In the genomic region with DNA sequence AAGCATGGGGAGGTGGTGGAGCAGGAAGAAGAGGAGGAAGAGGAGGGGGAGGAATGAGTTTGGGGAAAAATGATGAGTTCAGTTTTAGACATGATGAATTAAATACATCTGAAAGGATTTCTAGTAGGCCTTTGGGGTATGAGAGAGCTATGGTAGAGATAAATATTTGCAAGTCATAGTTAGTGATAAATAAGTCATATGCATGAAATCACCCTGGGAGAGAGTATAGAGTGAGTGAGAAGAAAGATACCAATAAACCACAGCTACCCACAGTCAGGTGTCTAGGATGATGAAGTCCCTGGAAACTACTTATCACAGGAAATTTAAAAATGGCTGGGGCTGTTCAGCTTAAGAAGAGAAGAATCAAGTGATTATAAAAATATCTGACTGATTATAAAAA, we compare ENCODE assay signal across 23 cellular contexts.
"Had no signal": no experiment of that assay in that cellular context is flagged by ENCODE, and none has a peak within 500 bp of the region (broad histone marks: within the 10 kb centered on the region; RNA-seq: fewer than 3 reads in every experiment).

No MANE protein-coding gene starts in this region.

- H3K9me3 Mint-ChIP-seq: stimulated activated memory B cell treated with anti-CD40 and anti-IgM and Interleukin-4, amounts not matched to agents 10 μg/mL and 1 μg/mL and 100 μg/mL, for 72 hours had no signal

- H3K27me3 Mint-ChIP-seq: stimulated activated memory B cell treated with anti-CD40 and anti-IgM and Interleukin-4, amounts not matched to agents 10 μg/mL and 1 μg/mL and 100 μg/mL, for 72 hours had no signal

- DNase-seq: dermis blood vessel endothelial cell; effector memory CD4-positive, alpha-beta T cell; esophagus squamous epithelium; hypothalamus; kidney; natural killer cell; occipital lobe; ovary; posterior cingulate gyrus; psoas muscle; right cardiac atrium; spleen; stimulated activated CD4-positive, alpha-beta T cell treated with anti-CD3 and anti-CD28 coated beads, Interleukin-4, amount 100 ng/mL, for 4 hours; stimulated activated naive CD8-positive, alpha-beta T cell treated with anti-CD3 and anti-CD28 coated beads, Interleukin-15, Interleukin-2, amounts not matched to agents 100 U/mL and 50 U/mL, for 24 hours; transverse colon; upper lobe of right lung; uterus had no signal

- H3K27ac Mint-ChIP-seq: memory B cell; natural killer cell; stimulated activated memory B cell treated with anti-CD40 and anti-IgM and Interleukin-4, amounts not matched to agents 10 μg/mL and 1 μg/mL and 100 μg/mL, for 72 hours had no signal

- H3K4me1 Mint-ChIP-seq: memory B cell; natural killer cell; stimulated activated memory B cell treated with anti-CD40 and anti-IgM and Interleukin-4, amounts not matched to agents 10 μg/mL and 1 μg/mL and 100 μg/mL, for 72 hours had no signal

- H3K4me3 Mint-ChIP-seq: memory B cell; natural killer cell; stimulated activated memory B cell treated with anti-CD40 and anti-IgM and Interleukin-4, amounts not matched to agents 10 μg/mL and 1 μg/mL and 100 μg/mL, for 72 hours had no signal

- H3K36me3 Mint-ChIP-seq: memory B cell; natural killer cell; stimulated activated memory B cell treated with anti-CD40 and anti-IgM and Interleukin-4, amounts not matched to agents 10 μg/mL and 1 μg/mL and 100 μg/mL, for 72 hours had no signal

- H3K4me3 ChIP-seq: coronary artery, esophagus squamous epithelium, lung, ovary, psoas muscle, skin epidermis, spleen, suprapubic skin, transverse colon, upper lobe of right lung, uterus had no signal
